In genomic region chr9:97983524-97984187, GRCh38 we compare ENCODE assay signal across 8 cellular contexts. TPM values are rescaled to one million over a fixed set of nuclear protein-coding genes. Genes with fewer than 3 reads are reported as not detected.
A peak's percentile ranks its signal among the peaks of the same experiment; 100 is the strongest.
DNase-seq lines count a peak whose midpoint lies in the region; ATAC-seq and TF ChIP-seq lines count a peak whose summit lies in the region.

No MANE protein-coding gene starts in this region.

- peak overlapping the region; percentile 75 to 99 for H3K4me3 ChIP-seq in body of pancreas
- peak overlapping the region; percentile 59 to 93 (median 87) for H3K4me3 ChIP-seq in skin epidermis

- no peaks in the 10 kb centered on the region for H3K36me3 ChIP-seq in body of pancreas (replicated peaks in 1 of 2; ENCODE audit: insufficient read depth in 1 of 2, low read depth in 2 of 2)

- no peak for TF ChIP-seq POLR2A in body of pancreas (IDR thresholded peaks at IDR 0.05)

- ATAC-seq in HG03439 (IDR thresholded peaks at IDR 0.05; ENCODE audit: unreplicated experiment), result peak; percentile 4
- peak; percentile 35 for ATAC-seq in T-helper 17 cell
- peak; percentile 45 for ATAC-seq in body of pancreas

- peaks cover 37% of the 10 kb centered on the region for H3K4me1 ChIP-seq in body of pancreas

- 0% methylated on average over 4 to 58 of the region's 70 CpGs for WGBS in body of pancreas, 2 donors

- H3K9me3 ChIP-seq in T-helper 17 cell (ENCODE audit: control insufficient read depth, low read length, poor library complexity, severe bottlenecking) (no peaks in the 10 kb centered on the region), body of pancreas (no peaks in the 10 kb centered on the region)

- peaks cover 40% of the 10 kb centered on the region for H3K4me1 Mint-ChIP-seq in T-helper 17 cell

- H3K27ac ChIP-seq in body of pancreas, result peak overlapping the region; percentile 88 to 97 (median 96)
- peak overlapping the region; percentile 92 to 100 (median 98) for H3K27ac ChIP-seq in skin epidermis

- H3K4me3 Mint-ChIP-seq in T-helper 17 cell, result peak overlapping the region; percentile 87

- peak overlapping the region; percentile 11 for H3K27ac Mint-ChIP-seq in T-helper 17 cell

- TF ChIP-seq CTCF in body of pancreas (IDR thresholded peaks at IDR 0.05), result no peak

- no peaks in the 10 kb centered on the region for H3K27me3 Mint-ChIP-seq in T-helper 17 cell

- intact Hi-C loops in body of pancreas (cut with DNase I), result loop anchor here (10.0 kb wide), 1 partner anchor 51 kb away; no protein-coding TSS in a partner anchor

- no peaks in the 10 kb centered on the region for H3K36me3 Mint-ChIP-seq in T-helper 17 cell (ENCODE audit: low read depth)

- H3K27me3 ChIP-seq in body of pancreas, result no peaks in the 10 kb centered on the region

- peak in 2 of 3 experiments; percentile 10 to 30 for DNase-seq in activated CD8-positive, alpha-beta memory T cell treated with anti-CD3 and anti-CD28 coated beads for 48 hours (ENCODE audit: low read depth in 2 of 3, low spot score in 2 of 3)
- DNase-seq in activated CD8-positive, alpha-beta memory T cell treated with anti-CD3 and anti-CD28 coated beads for 24 hours, result no peak
- DNase-seq in T-helper 17 cell, result peak; percentile 49 to 53 (median 52)
- peak; percentile 48 to 67 (median 50) for DNase-seq in body of pancreas
- peak; percentile 41 for DNase-seq in iPS-NIHi7 (ENCODE audit: extremely low spot score)
- no peak for DNase-seq in NCI-H2107 (lab: John Stamatoyannopoulos, UW)

RNA-seq across cellular contexts. Expression of gene ANP32B, which starts 0.5 kb away (rescaled TPM):
- 100 to 1,000 TPM; 143 to 158 TPM for total RNA-seq in T-helper 17 cell
- 10 to 100 TPM; 38.4 to 65.9 TPM for total RNA-seq in body of pancreas

RNA-seq across cellular contexts. Expression of gene HEMGN, which starts 45.7 kb away (rescaled TPM):
- 1 to 10 TPM; 1.3 to 9.0 TPM for total RNA-seq in T-helper 17 cell
- not detected for total RNA-seq in body of pancreas

Comparison
In these comparisons a context has a peak if more than half of its experiments do, and no peak if none do; other contexts are left out.
1. DNase-seq: peak in activated CD8-positive, alpha-beta memory T cell treated with anti-CD3 and anti-CD28 coated beads for 48 hours (2 of 3), T-helper 17 cell (3 of 3), body of pancreas (4 of 4) and iPS-NIHi7 (single experiment); none in activated CD8-positive, alpha-beta memory T cell treated with anti-CD3 and anti-CD28 coated beads for 24 hours (single experiment) and NCI-H2107 (single experiment).
2. Peak in every context shown above with its lines, with median percentiles within 50 percentile points of each other: ATAC-seq.